Comparison of ENCODE assay signal across 8 cellular contexts in genomic region chr22:29308791-29309262, GRCh38. TPM values are rescaled to one million over a fixed set of nuclear protein-coding genes. Genes with fewer than 3 reads are reported as not detected.
DNase-seq lines count a peak whose midpoint lies in the region; ATAC-seq and TF ChIP-seq lines count a peak whose summit lies in the region.

No MANE protein-coding gene starts in this region.

- DNase-seq in Daoy (ENCODE audit: low read depth) (peak; percentile 93), NB4 (ENCODE audit: low read depth) (peak; percentile 88), nephron progenitor cell (no peak), NCI-H2107 (lab: John Stamatoyannopoulos, UW) (no peak), SIG-M5 (lab: John Stamatoyannopoulos, UW) (no peak), SHP77 (lab: John Stamatoyannopoulos, UW) (no peak), GOT3 (lab: John Stamatoyannopoulos, UW) (no peak)
- DNase-seq in central memory CD8-positive, alpha-beta T cell (ENCODE audit: low spot score in 2 of 2) = no peak

- H3K36me3 Mint-ChIP-seq in central memory CD8-positive, alpha-beta T cell (ENCODE audit: insufficient read depth) = peaks cover 11% of the 10 kb centered on the region
- no peaks in the 10 kb centered on the region for H3K36me3 Mint-ChIP-seq in nephron progenitor cell (ENCODE audit: low read depth)

- no peaks in the 10 kb centered on the region for H3K9me3 Mint-ChIP-seq in central memory CD8-positive, alpha-beta T cell
- H3K9me3 Mint-ChIP-seq in nephron progenitor cell = no peaks in the 10 kb centered on the region

- H3K27me3 Mint-ChIP-seq in central memory CD8-positive, alpha-beta T cell = peaks cover 37% of the 10 kb centered on the region
- peaks cover 19% of the 10 kb centered on the region for H3K27me3 Mint-ChIP-seq in nephron progenitor cell (ENCODE audit: low read depth, poor library complexity)

- peak; percentile 66 for ATAC-seq in central memory CD8-positive, alpha-beta T cell (replicated peaks; ENCODE audit: extremely low read depth, poor library complexity, severe bottlenecking)

- peak overlapping the region; percentile 45 for H3K4me3 Mint-ChIP-seq in central memory CD8-positive, alpha-beta T cell
- peak overlapping the region; percentile 30 for H3K4me3 Mint-ChIP-seq in nephron progenitor cell

- TF ChIP-seq CTCF in NB4 (IDR thresholded peaks at IDR 0.05; ENCODE audit: low read depth, low read length) (no peak), nephron progenitor cell (IDR thresholded peaks at IDR 0.05) (no peak)

- H3K27ac Mint-ChIP-seq in central memory CD8-positive, alpha-beta T cell (ENCODE audit: low read depth) = no peak overlapping the region
- no peak overlapping the region for H3K27ac Mint-ChIP-seq in nephron progenitor cell

- no peak for TF ChIP-seq POLR2A in NB4 (IDR thresholded peaks at IDR 0.05; ENCODE audit: extremely low read depth, insufficient read length)

- peaks cover 20% of the 10 kb centered on the region for H3K4me1 Mint-ChIP-seq in central memory CD8-positive, alpha-beta T cell
- H3K4me1 Mint-ChIP-seq in nephron progenitor cell = peaks cover 26% of the 10 kb centered on the region

- H3K4me3 ChIP-seq in NB4 (ENCODE audit: low read depth, low read length) = peak overlapping the region; percentile 36

RNA-seq across cellular contexts. Expression of gene GAS2L1, which starts 2.4 kb away (rescaled TPM):
- 10.0 and 11.1 TPM in 2 replicates for total RNA-seq in Daoy (2014; rRNA removed; shearing (Covaris generic))

RNA-seq across cellular contexts. Expression of gene RASL10A, which starts 6.7 kb away (rescaled TPM):
- total RNA-seq in Daoy (2014; rRNA removed; shearing (Covaris generic)) = 0.11 and 0.39 TPM in 2 replicates

RNA-seq across cellular contexts. Expression of gene EWSR1, which starts 40.8 kb away (rescaled TPM):
- total RNA-seq in Daoy (2014; rRNA removed; shearing (Covaris generic)) = 150 and 191 TPM in 2 replicates

RNA-seq across cellular contexts. Expression of gene RHBDD3, which starts 41.0 kb away (rescaled TPM):
- 34.1 and 40.2 TPM in 2 replicates for total RNA-seq in Daoy (2014; rRNA removed; shearing (Covaris generic))

Comparison
In these comparisons a context has a peak if more than half of its experiments do, and no peak if none do; other contexts are left out.
1. DNase-seq: peak in Daoy (single experiment) and NB4 (single experiment); none in central memory CD8-positive, alpha-beta T cell (0 of 2), nephron progenitor cell (single experiment), NCI-H2107 (single experiment), SIG-M5 (single experiment), SHP77 (0 of 2) and GOT3 (single experiment).